In genomic region chr15:69017978-69018377, GRCh38 we compare ENCODE assay signal across 21 cellular contexts. TPM values are rescaled to one million over a fixed set of nuclear protein-coding genes. Genes with fewer than 3 reads are reported as not detected.
DNase-seq lines count a peak whose midpoint lies in the region; ATAC-seq, FAIRE-seq and TF ChIP-seq lines count a peak whose summit lies in the region.
"Had no signal": no experiment of that assay in that cellular context is flagged by ENCODE, and none has a peak within 500 bp of the region (broad histone marks: within the 10 kb centered on the region; RNA-seq: fewer than 3 reads in every experiment).

No MANE protein-coding gene starts in this region.

- H3K27me3 Mint-ChIP-seq in Caco-2 (ENCODE audit: insufficient read depth, unreplicated experiment): no peaks in the 10 kb centered on the region
- H3K27me3 Mint-ChIP-seq in H9 (ENCODE audit: low read depth): peaks cover 14% of the 10 kb centered on the region

- no peak overlapping the region for H2AK5ac ChIP-seq in H9 (ENCODE audit: insufficient read length, low read length)
- H2AK5ac ChIP-seq in H1 (ENCODE audit: low read depth, low read length): no peak overlapping the region

- no peaks in the 10 kb centered on the region; the same call in 1 of the 2 replicates for H3K79me2 ChIP-seq in H9 (ENCODE audit: insufficient read depth, low read length)
- no peaks in the 10 kb centered on the region for H3K79me2 ChIP-seq in H1 (ENCODE audit: control insufficient read depth in 1 of 2, insufficient read depth in 2 of 2, low read length in 2 of 2)

- TF ChIP-seq EP300 in H1 (IDR thresholded peaks at IDR 0.05; ENCODE audit: borderline replicate concordance in 1 of 2, low read depth in 2 of 2, low read length in 2 of 2): no peak

- H3K23me2 ChIP-seq in H9 (ENCODE audit: insufficient read length, low read depth, low read length, poor library complexity, severe bottlenecking): no peaks in the 10 kb centered on the region
- no peaks in the 10 kb centered on the region for H3K23me2 ChIP-seq in H1 (ENCODE audit: low read depth, low read length)

- H3K4me3 Mint-ChIP-seq in Caco-2 (ENCODE audit: unreplicated experiment) (peak overlapping the region; percentile 56), H9 (no peak overlapping the region)
- H3K4me3 Mint-ChIP-seq: CD8-positive, alpha-beta memory T cell had no signal

- no CpG with 5 or more reads among the region's 7 CpGs for WGBS in H9 (ENCODE audit: extremely low coverage, insufficient read length, low lambda C conversion rate)
- 89% methylated on average over 7 of the region's 7 CpGs; no CpG with 5 or more reads in 1 of the 2 experiments for WGBS in H1 (ENCODE audit: extremely low coverage in 1 of 2, insufficient coverage in 1 of 2, insufficient read length in 1 of 2, insufficient replicate concordance in 2 of 2, low coverage in 1 of 2, low lambda C conversion rate in 2 of 2, missing lambda C conversion rate in 1 of 2), 2 experiments

- H3K27me3 ChIP-seq in Caco-2 (replicated peaks; ENCODE audit: control insufficient read depth, insufficient read depth, low read length): no peaks in the 10 kb centered on the region
- no peaks in the 10 kb centered on the region for H3K27me3 ChIP-seq in H9 (ENCODE audit: insufficient read depth, low read length)
- no peaks in the 10 kb centered on the region; a peak in 1 of 7 replicates for H3K27me3 ChIP-seq in H1 (replicated peaks in 1 of 4; ENCODE audit: control insufficient read depth in 3 of 4, extremely low read depth in 1 of 4, insufficient read depth in 3 of 4, low read length in 3 of 4)

- H3K4me1 Mint-ChIP-seq in Caco-2 (ENCODE audit: low read depth, unreplicated experiment) (peaks cover 9% of the 10 kb centered on the region), H9 (peaks cover 5 to 18% of the 10 kb centered on the region in 2 experiments)
- H3K4me1 Mint-ChIP-seq: CD8-positive, alpha-beta memory T cell had no signal

- H2BK12ac ChIP-seq in H9 (ENCODE audit: insufficient read length, low read depth, low read length) (no peak overlapping the region), H1 (ENCODE audit: low read depth, low read length) (no peak overlapping the region)

- POLR2A ChIA-PET in Caco-2 (lab: Charles Lee) (no interaction called here), H1 (lab: Charles Lee; ENCODE audit: partially characterized antibody) (interaction anchor here (0.9 kb wide), 1 partner anchor 435 kb away, joined by 4 read pairs; the partner anchor contains the start of gene RPLP1), HEK293T (lab: Yijun Ruan, JAX) (interaction anchor here (0.8 kb wide), 1 partner anchor 16 kb away, joined by 3 read pairs; no protein-coding TSS in a partner anchor)

- H2BK5ac ChIP-seq in H9 (ENCODE audit: insufficient read length, low read length): no peak overlapping the region
- no peak overlapping the region for H2BK5ac ChIP-seq in H1 (ENCODE audit: low read depth, low read length)

- H3K9me3 ChIP-seq in Caco-2 (no peaks in the 10 kb centered on the region), H9 (ENCODE audit: control insufficient read depth, low read depth, low read length) (no peaks in the 10 kb centered on the region), H1 (ENCODE audit: insufficient read depth in 2 of 2, low read depth in 1 of 2, low read length in 1 of 2) (no peaks in the 10 kb centered on the region)
- H3K9me3 ChIP-seq: HAP-1 had no signal

- H3K4ac ChIP-seq in H9 (ENCODE audit: low read depth, low read length) (no peak overlapping the region), H1 (replicated peaks; ENCODE audit: insufficient read length, low read depth, low read length) (no peak overlapping the region)

- no peak for TF ChIP-seq POLR2A in H1 (IDR thresholded peaks at IDR 0.05; ENCODE audit: control extremely low read depth in 1 of 2, low read depth in 2 of 2, low read length in 2 of 2)

- H3K14ac ChIP-seq in H9 (ENCODE audit: insufficient read depth, low read length): no peak overlapping the region
- H3K14ac ChIP-seq in H1 (ENCODE audit: insufficient read length): no peak overlapping the region

- H4K5ac ChIP-seq in H9 (ENCODE audit: insufficient read length, low read depth, low read length) (no peak overlapping the region), H1 (ENCODE audit: insufficient read length, low read depth, low read length) (no peak overlapping the region)

- intact Hi-C loops in Caco-2 (cut with micrococcal nuclease; ENCODE audit: unreplicated experiment): no loop called here

- H3T11ph ChIP-seq in H9 (ENCODE audit: low read length): no peak overlapping the region

- H3K56ac ChIP-seq in H9 (ENCODE audit: insufficient read length, low read depth, low read length) (no peak overlapping the region), H1 (replicated peaks; ENCODE audit: insufficient read length, low read depth, low read length) (no peak overlapping the region)

- no peaks in the 10 kb centered on the region; the same call in 1 of the 2 replicates for H3K4me1 ChIP-seq in Caco-2
- no peaks in the 10 kb centered on the region for H3K4me1 ChIP-seq in H9 (ENCODE audit: insufficient read depth, low read length)
- H3K4me1 ChIP-seq in H1 (replicated peaks in 1 of 4; ENCODE audit: control insufficient read depth in 3 of 4, insufficient read depth in 4 of 4, low read length in 3 of 4): 0 out of 7 replicates have a peak, but pooled peaks cover 0 to 3% (median 0%) of the 10 kb centered on the region in 4 experiments
- H3K4me1 ChIP-seq: HAP-1 had no signal

- H4K91ac ChIP-seq in H9 (ENCODE audit: insufficient read length, low read depth, low read length) (no peak overlapping the region), H1 (replicated peaks; ENCODE audit: insufficient read length, low read length) (no peak overlapping the region)

- H3K9ac ChIP-seq in H9 (ENCODE audit: extremely low read depth, insufficient read length, low read length) (no peak overlapping the region), H1 (replicated peaks in 1 of 4; ENCODE audit: extremely low read depth in 1 of 4, low read depth in 3 of 4, low read length in 3 of 4) (no peak overlapping the region)

- H3K27ac Mint-ChIP-seq in Caco-2 (ENCODE audit: unreplicated experiment) (peak overlapping the region; percentile 63), H9 (no peak overlapping the region; a peak in 1 of 7 replicates)

- H2BK20ac ChIP-seq in H9 (ENCODE audit: low read depth, low read length, poor library complexity, severe bottlenecking) (no peak overlapping the region), H1 (ENCODE audit: low read length) (no peak overlapping the region)

- TF ChIP-seq RAD21 in H1 (IDR thresholded peaks at IDR 0.05 in 1 of 2, conservative IDR thresholded peaks at IDR 0.05 in 1 of 2; ENCODE audit: low read depth in 2 of 2, low read length in 2 of 2): no peak

- no peak for FAIRE-seq in H1 (lab: Jason Lieb, UNC)

- DNase-seq in Caco-2: peak in 1 of 2 experiments; percentile 29
- DNase-seq in H9: no peak
- no peak for DNase-seq in H1 (ENCODE audit: low read depth in 1 of 2, low spot score in 2 of 2)
- peak; percentile 79 for DNase-seq in mesenteric fat pad (ENCODE audit: low spot score)
- no peak for DNase-seq in HEK293T (ENCODE audit: extremely low spot score)
- DNase-seq in middle frontal gyrus (ENCODE audit: extremely low spot score, low spot score): no peak
- no peak for DNase-seq in omental fat pad (ENCODE audit: low spot score)
- DNase-seq: C1 segment of cervical spinal cord; CD8-positive, alpha-beta memory T cell; DND-41; NCI-H1417; NCI-H187; NCI-H2107; NCI-H226; NCI-H524; NCI-H82; RPMI8226; SIG-M5 had no signal

- no peak for TF ChIP-seq CTCF in Caco-2 (IDR thresholded peaks at IDR 0.05; ENCODE audit: insufficient read depth in 1 of 2, low read depth in 1 of 2, low read length in 1 of 2, severe bottlenecking in 1 of 2, unreplicated experiment in 1 of 2)
- TF ChIP-seq CTCF in H9 (conservative IDR thresholded peaks at IDR 0.05): no peak
- TF ChIP-seq CTCF in H1 (IDR thresholded peaks at IDR 0.05; ENCODE audit: control extremely low read depth in 1 of 3, insufficient read depth in 1 of 3, low read depth in 1 of 3, low read length in 3 of 3): no peak
- TF ChIP-seq CTCF in omental fat pad (IDR thresholded peaks at IDR 0.05): no peak

- H3K36me3 Mint-ChIP-seq in Caco-2 (ENCODE audit: insufficient read depth, unreplicated experiment) (no peaks in the 10 kb centered on the region), H9 (ENCODE audit: insufficient read depth in 1 of 3, low read depth in 3 of 3) (no peaks in the 10 kb centered on the region)
- H3K36me3 Mint-ChIP-seq: CD8-positive, alpha-beta memory T cell had no signal

- H2AFZ ChIP-seq in H9 (ENCODE audit: low read length): peak overlapping the region; percentile 40
- peak overlapping the region; percentile 55; the same call in 1 of the 2 replicates for H2AFZ ChIP-seq in H1 (ENCODE audit: low read length)

- H3K79me1 ChIP-seq in H9 (ENCODE audit: insufficient read depth, low read depth, low read length, poor library complexity, severe bottlenecking): no peaks in the 10 kb centered on the region
- H3K79me1 ChIP-seq in H1 (ENCODE audit: low read depth, low read length): no peaks in the 10 kb centered on the region

- H3K18ac ChIP-seq in H9 (ENCODE audit: insufficient read length, low read depth, low read length) (no peak overlapping the region), H1 (ENCODE audit: extremely low read depth, low read length) (no peak overlapping the region)

- no peak overlapping the region for H4K8ac ChIP-seq in H9 (replicated peaks; ENCODE audit: insufficient read length, low read depth, low read length)
- no peak overlapping the region for H4K8ac ChIP-seq in H1 (ENCODE audit: extremely low read depth, insufficient read depth, low read length)

- no peaks in the 10 kb centered on the region for H4K20me1 ChIP-seq in H9 (ENCODE audit: control insufficient read depth, insufficient read depth, insufficient read length)
- no peaks in the 10 kb centered on the region for H4K20me1 ChIP-seq in H1 (replicated peaks in 1 of 2; ENCODE audit: control insufficient read depth in 1 of 2, insufficient read depth in 2 of 2, low read length in 2 of 2)

- BruUV-seq in Caco-2 (replicated peaks; lab: Mats Ljungman, UMichigan): no TSS peak

- ATAC-seq in omental fat pad (ENCODE audit: low FRiP score): no peak
- ATAC-seq: SK-N-SH treated with all-trans-retinoic acid at 6 μM for 48 hours had no signal

- no peaks in the 10 kb centered on the region for H3K9me3 Mint-ChIP-seq in Caco-2 (ENCODE audit: unreplicated experiment)
- no peaks in the 10 kb centered on the region for H3K9me3 Mint-ChIP-seq in H9

- H3K23ac ChIP-seq in H9 (ENCODE audit: insufficient read length, low read depth, low read length) (no peak overlapping the region), H1 (ENCODE audit: insufficient read length) (no peak overlapping the region)

- H3K4me2 ChIP-seq in H9 (ENCODE audit: insufficient read depth, insufficient read length, low read length) (no peak overlapping the region), H1 (ENCODE audit: insufficient read depth in 1 of 2, low read depth in 2 of 2, low read length in 2 of 2) (no peak overlapping the region; a peak in 1 of 4 replicates)

- no peak overlapping the region for H3K27ac ChIP-seq in H9 (ENCODE audit: insufficient read length, low read depth, low read length)
- H3K27ac ChIP-seq in H1 (ENCODE audit: low read depth, low read length): no peak overlapping the region

- CTCF ChIA-PET in Caco-2 (lab: Charles Lee) (no interaction called here), H1 (lab: Charles Lee; ENCODE audit: partially characterized antibody) (interaction anchor here (0.9 to 2.1 kb wide), 5 partner anchors 13 to 43 kb away, joined by 3 to 6 read pairs (median 3); no protein-coding TSS in a partner anchor), HEK293T (lab: Yijun Ruan, JAX) (interaction anchor here (0.8 kb wide), 1 partner anchor 14 kb away, joined by 4 read pairs; no protein-coding TSS in a partner anchor)

- H3K4me3 ChIP-seq in Caco-2 (ENCODE audit: low read depth, low read length) (no peak overlapping the region), H1 (ENCODE audit: extremely low read depth in 1 of 4, insufficient read depth in 2 of 4, low read depth in 3 of 4, low read length in 4 of 4) (no peak overlapping the region)
- H3K4me3 ChIP-seq: HAP-1 had no signal

- H2BK15ac ChIP-seq in H9 (ENCODE audit: low read depth, low read length) (no peak overlapping the region), H1 (ENCODE audit: low read length) (no peak overlapping the region)

- H3K36me3 ChIP-seq in Caco-2 (ENCODE audit: control insufficient read depth, insufficient read depth, low read length) (no peaks in the 10 kb centered on the region), H1 (ENCODE audit: control insufficient read depth in 2 of 4, insufficient read depth in 4 of 4, low read length in 3 of 4) (no peaks in the 10 kb centered on the region)
- H3K36me3 ChIP-seq: HAP-1 had no signal

- H2BK120ac ChIP-seq in H9 (ENCODE audit: low read depth, low read length, poor library complexity, severe bottlenecking) (no peak overlapping the region), H1 (replicated peaks; ENCODE audit: low read depth, low read length) (no peak overlapping the region)

RNA-seq across cellular contexts. Expression of gene NOX5, which starts 3.5 kb away (rescaled TPM):
- total RNA-seq in Caco-2 (2022): 0.05 TPM in 1 of 2 replicates, not detected in the other
- 0.04 TPM in 1 of 2 replicates, not detected in the other for total RNA-seq in H9 (2021)
- not detected in 2 replicates for total RNA-seq in H1 (2021; fragmentation: NEBNext Ultra II Directional; extraction: Animal tissue kit (Norgen Biotek cat#: 25700))
- under 0.01 TPM in 1 of 2 replicates, not detected in the other for polyA plus RNA-seq in H1 (2011; rRNA removed)
- polyA plus RNA-seq in H1 (2011; cell fraction: cytosol; rRNA removed): 0.01 TPM
- not detected for polyA plus RNA-seq in H1 (2011; cell fraction: nucleus; rRNA removed)
- not detected in 4 replicates for polyA plus RNA-seq in H1 (2012, experiment 1 of 2)
- not detected for polyA plus RNA-seq in H1 (2012, experiment 2 of 2)
- polyA plus RNA-seq in H1 (2013, experiment 1 of 2): not detected
- polyA plus RNA-seq in H1 (2013, experiment 2 of 2): under 0.01 TPM
- not detected in 2 replicates for polyA minus RNA-seq in H1 (2011; rRNA and poly(A)+ RNA removed)
- polyA minus RNA-seq in H1 (2011; cell fraction: cytosol; rRNA and poly(A)+ RNA removed): not detected
- polyA minus RNA-seq in H1 (2011; cell fraction: nucleus; rRNA and poly(A)+ RNA removed): not detected
- 0.19 TPM for total RNA-seq in mesenteric fat pad
- under 1 TPM; 0.28 to 0.56 (median 0.42) TPM for total RNA-seq in omental fat pad
- total RNA-seq: CD8-positive, alpha-beta memory T cell; G401 had no signal
- polyA plus RNA-seq: CD8-positive, alpha-beta memory T cell had no signal
